Comparison of ENCODE assay signal across 5 cellular contexts in genomic region chr5:35976859-35977258, GRCh38. TPM values are rescaled to one million over a fixed set of nuclear protein-coding genes. Genes with fewer than 3 reads are reported as not detected.
"Had no signal": no experiment of that assay in that cellular context is flagged by ENCODE, and none has a peak within 500 bp of the region (broad histone marks: within the 10 kb centered on the region; RNA-seq: fewer than 3 reads in every experiment).

No MANE protein-coding gene starts in this region.

RNA-seq across cellular contexts. Expression of gene UGT3A1, which starts 14.3 kb away (rescaled TPM):
- total RNA-seq: HepG2, HT-29, HT1080, IMR-90 had no signal
- polyA plus RNA-seq: HepG2, IgD-negative memory B cell, IMR-90 had no signal

RNA-seq across cellular contexts. Expression of gene CAPSL, which starts 38.4 kb away (rescaled TPM):
- total RNA-seq: HepG2, HT-29, IMR-90 had no signal
- polyA plus RNA-seq: HepG2, IgD-negative memory B cell had no signal
